Comparison of ENCODE assay signal across 19 cellular contexts in the genomic region with DNA sequence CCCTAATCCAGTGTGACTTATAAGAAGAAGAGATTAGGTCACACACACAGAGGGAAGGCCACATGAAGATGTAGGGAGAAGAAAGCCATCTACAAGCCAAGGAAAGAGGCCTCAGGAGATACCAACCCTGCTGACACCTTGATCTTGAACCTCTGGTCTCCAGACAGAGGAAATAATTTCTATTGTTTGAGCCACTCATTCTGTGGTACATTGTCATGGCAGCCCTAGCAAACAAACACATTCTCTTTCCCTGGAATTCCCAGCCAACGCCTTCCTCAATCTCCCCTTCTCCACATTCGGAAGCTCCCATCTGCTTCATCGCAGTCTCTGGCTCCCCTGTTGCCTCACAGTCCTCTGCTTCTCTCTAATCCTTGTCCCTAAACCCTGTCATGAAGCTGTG. TPM values are rescaled to one million over a fixed set of nuclear protein-coding genes. Genes with fewer than 3 reads are reported as not detected.
DNase-seq lines count a peak whose midpoint lies in the region; ATAC-seq and TF ChIP-seq lines count a peak whose summit lies in the region.
"Had no signal": no experiment of that assay in that cellular context is flagged by ENCODE, and none has a peak within 500 bp of the region (broad histone marks: within the 10 kb centered on the region; RNA-seq: fewer than 3 reads in every experiment).

No MANE protein-coding gene starts in this region.

- H3K4me3 Mint-ChIP-seq in neural crest cell: no peak overlapping the region
- H3K4me3 Mint-ChIP-seq: CD4-positive, alpha-beta T cell; GM23338; HFFc6 had no signal

- H3K27ac ChIP-seq in sigmoid colon (peak overlapping the region in 3 of 4 donors; percentile 51 to 66 (median 52)), foreskin keratinocyte (no peak overlapping the region)
- H3K27ac ChIP-seq: 22Rv1, A549, C4-2B, HL-60 had no signal

- H3K36me3 ChIP-seq in sigmoid colon: peaks cover 12 to 83% (median 31%) of the 10 kb centered on the region in 4 donors

- peak; percentile 25 for DNase-seq in NCI-H2029 (lab: John Stamatoyannopoulos, UW)
- no peak for DNase-seq in NCI-H2029 treated with DMSO at 0.1 percent for 48 hours (lab: John Stamatoyannopoulos, UW)
- peak; percentile 54 for DNase-seq in dermis blood vessel endothelial cell
- DNase-seq in neural crest cell (ENCODE audit: low read depth, low spot score): no peak
- no peak for DNase-seq in sigmoid colon
- DNase-seq in globus pallidus (ENCODE audit: low spot score): no peak
- no peak for DNase-seq in HPDE6-E6E7 (ENCODE audit: extremely low spot score)
- DNase-seq in foreskin keratinocyte: no peak
- DNase-seq: AML-193; Caco-2; CD4-positive, alpha-beta T cell; H7; HFFc6 had no signal

- H3K27me3 ChIP-seq in sigmoid colon: no peaks in the 10 kb centered on the region
- H3K27me3 ChIP-seq in foreskin keratinocyte: no peaks in the 10 kb centered on the region

- peaks cover 11% of the 10 kb centered on the region for H3K27me3 Mint-ChIP-seq in neural crest cell (ENCODE audit: low read depth)

- H3K36me3 Mint-ChIP-seq in neural crest cell (ENCODE audit: low read depth): no peaks in the 10 kb centered on the region

- no peak for TF ChIP-seq POLR2A in sigmoid colon (IDR thresholded peaks at IDR 0.05)

- 50 to 82% methylated on average over 3 of the region's 3 CpGs for WGBS in sigmoid colon, 2 donors

- H3K4me1 ChIP-seq in sigmoid colon: peaks cover 0 to 47% (median 26%) of the 10 kb centered on the region in 4 donors
- H3K4me1 ChIP-seq in foreskin keratinocyte: peaks cover 9% of the 10 kb centered on the region
- H3K4me1 ChIP-seq: Caco-2 had no signal

- TF ChIP-seq EP300 in sigmoid colon (IDR thresholded peaks at IDR 0.05): no peak

- no peaks in the 10 kb centered on the region for H3K9me3 ChIP-seq in sigmoid colon
- H3K9me3 ChIP-seq: A549, Caco-2 had no signal

- H3K27ac Mint-ChIP-seq in neural crest cell (ENCODE audit: unreplicated experiment): peak overlapping the region; percentile 79
- H3K27ac Mint-ChIP-seq: CD4-positive, alpha-beta T cell; GM23338; HFFc6 had no signal

- H3K9me3 Mint-ChIP-seq in neural crest cell: no peaks in the 10 kb centered on the region
- H3K9me3 Mint-ChIP-seq: CD4-positive, alpha-beta T cell; GM23338; HFFc6 had no signal

- intact Hi-C loops in sigmoid colon (cut with DNase I): no loop called here

- H3K4me3 ChIP-seq in sigmoid colon: no peak overlapping the region
- H3K4me3 ChIP-seq: A549, GM23338 had no signal

- peaks cover 4% of the 10 kb centered on the region for H3K4me1 Mint-ChIP-seq in neural crest cell

- TF ChIP-seq CTCF in neural crest cell (conservative IDR thresholded peaks at IDR 0.05) (no peak), sigmoid colon (IDR thresholded peaks at IDR 0.05) (no peak), foreskin keratinocyte (conservative IDR thresholded peaks at IDR 0.05) (no peak)

- ATAC-seq in foreskin keratinocyte: no peak
- ATAC-seq: A549, GM23338, HCT116 had no signal

RNA-seq across cellular contexts. Expression of gene PTGS1, which starts 16.7 kb away (rescaled TPM):
- total RNA-seq in dermis blood vessel endothelial cell: 2.7 and 3.6 TPM in 2 replicates
- 0.16 and 0.37 TPM in 2 replicates for total RNA-seq in neural crest cell
- 100 to 1,000 TPM in 2 of 4 donors, 10 to 100 TPM in 2; 72.6 to 150 (median 121) TPM for total RNA-seq in sigmoid colon
- 10 to 100 TPM in 1 of 3 donors, 1 to 10 TPM in 2; 3.0 to 10.8 (median 4.2) TPM for polyA plus RNA-seq in sigmoid colon
- total RNA-seq in foreskin keratinocyte: 1.4 and 3.4 TPM in 2 replicates
- 1.1 and 2.7 TPM in 2 replicates for polyA plus RNA-seq in foreskin keratinocyte

Comparison
In these comparisons a context has a peak if more than half of its experiments do, and no peak if none do; other contexts are left out.
1. DNase-seq: peak in NCI-H2029 (single experiment) and dermis blood vessel endothelial cell (single experiment); none in NCI-H2029 treated with DMSO at 0.1 percent for 48 hours (single experiment), neural crest cell (single experiment), sigmoid colon (single experiment), globus pallidus (single experiment), HPDE6-E6E7 (single experiment) and foreskin keratinocyte (0 of 2).
2. RNA of gene PTGS1, which starts 16.7 kb away (total RNA-seq): 72.6 to 150 TPM in sigmoid colon; 2.7 to 3.6 TPM in dermis blood vessel endothelial cell, 1.4 to 3.4 TPM in foreskin keratinocyte and 0.16 to 0.37 TPM in neural crest cell; every median in the first group is over 10 times any median in the second.